In genomic region chr7:44489955-44490350, GRCh38 we compare ENCODE assay signal across 8 cellular contexts. TPM values are rescaled to one million over a fixed set of nuclear protein-coding genes. Genes with fewer than 3 reads are reported as not detected.
A peak's percentile ranks its signal among the peaks of the same experiment; 100 is the strongest.
DNase-seq lines count a peak whose midpoint lies in the region; ATAC-seq, FAIRE-seq and TF ChIP-seq lines count a peak whose summit lies in the region.

No MANE protein-coding gene starts in this region.

- no peaks in the 10 kb centered on the region for H3K9me1 ChIP-seq in endothelial cell of umbilical vein (replicated peaks; ENCODE audit: control insufficient read depth, extremely low read depth, insufficient read depth, low read length)

- peak overlapping the region; percentile 92 for H3K4me3 ChIP-seq in WI38 (ENCODE audit: low read depth, low read length)
- peak overlapping the region; percentile 65 to 94 (median 65) for H3K4me3 ChIP-seq in endothelial cell of umbilical vein (replicated peaks in 1 of 3; ENCODE audit: insufficient read depth in 1 of 3, low read depth in 1 of 3, low read length in 3 of 3)

- TF ChIP-seq POLR2A in endothelial cell of umbilical vein (IDR thresholded peaks at IDR 0.05; ENCODE audit: low read depth, low read length), result no peak

- H2AFZ ChIP-seq in endothelial cell of umbilical vein (ENCODE audit: low read depth, low read length), result peak overlapping the region; percentile 91

- CTCF ChIA-PET in endothelial cell of umbilical vein (lab: Charles Lee), result interaction anchor here (1.2 to 3.6 kb wide), 7 partner anchors 29 to 249 kb away, joined by 3 to 16 read pairs (median 4); no protein-coding TSS in a partner anchor

- peak overlapping the region; percentile 91 for H3K27ac ChIP-seq in endothelial cell of umbilical vein (ENCODE audit: insufficient read depth, low read depth, low read length)

- peak; percentile 73 for FAIRE-seq in endothelial cell of umbilical vein (lab: Jason Lieb, UNC)

- no peaks in the 10 kb centered on the region for H3K36me3 Mint-ChIP-seq in natural killer cell

- DNase-seq in DMS 273 (lab: John Stamatoyannopoulos, UW; ENCODE audit: unreplicated experiment) (peak; percentile 78), endothelial cell of umbilical vein (ENCODE audit: low read depth, low spot score) (no peak), natural killer cell (no peak), NCI-H345 (lab: John Stamatoyannopoulos, UW) (no peak), retina (no peak)

- peak overlapping the region; percentile 85 for H3K9ac ChIP-seq in endothelial cell of umbilical vein (replicated peaks; ENCODE audit: extremely low read depth, insufficient read depth, low read length)

- peak overlapping the region; percentile 85 to 88 for H3K27ac Mint-ChIP-seq in natural killer cell

- peak; percentile 19 for ATAC-seq in GM19463 (IDR thresholded peaks at IDR 0.05; ENCODE audit: unreplicated experiment)
- ATAC-seq in HG03571 (IDR thresholded peaks at IDR 0.05; ENCODE audit: unreplicated experiment), result peak; percentile 22
- peak; percentile 25 to 39 (median 25) for ATAC-seq in natural killer cell

- peak overlapping the region; percentile 92 for H3K4me3 Mint-ChIP-seq in natural killer cell

- no peaks in the 10 kb centered on the region for H3K9me3 Mint-ChIP-seq in natural killer cell

- dilution Hi-C loops in endothelial cell of umbilical vein (cut with MboI; ENCODE audit: extremely low pct_ligation_motif_present, low sequenced_read_pairs), result no loop called here

- POLR2A ChIA-PET in endothelial cell of umbilical vein (lab: Charles Lee), result no interaction called here

- H3K4me2 ChIP-seq in endothelial cell of umbilical vein (ENCODE audit: insufficient read depth, low read length), result peak overlapping the region; percentile 94

- peaks cover 40 to 44% of the 10 kb centered on the region in 2 donors for H3K4me1 Mint-ChIP-seq in natural killer cell

- H3K79me2 ChIP-seq in endothelial cell of umbilical vein (ENCODE audit: control insufficient read depth, insufficient read depth, low read length), result peaks cover 44% of the 10 kb centered on the region

- H3K27me3 ChIP-seq in endothelial cell of umbilical vein (ENCODE audit: control insufficient read depth in 2 of 2, insufficient read depth in 2 of 2, low read length in 2 of 2), result no peaks in the 10 kb centered on the region

- TF ChIP-seq CTCF in WI38 (IDR thresholded peaks at IDR 0.05; ENCODE audit: low read depth, low read length) (no peak), endothelial cell of umbilical vein (IDR thresholded peaks at IDR 0.05; ENCODE audit: extremely low read depth in 1 of 2, insufficient read depth in 1 of 2, low read depth in 1 of 2, low read length in 2 of 2) (no peak), natural killer cell (IDR thresholded peaks at IDR 0.05) (no peak)

- peaks cover 6% of the 10 kb centered on the region in 2 donors for H3K27me3 Mint-ChIP-seq in natural killer cell (ENCODE audit: low read depth in 2 of 2)

- no peaks in the 10 kb centered on the region for H4K20me1 ChIP-seq in endothelial cell of umbilical vein (replicated peaks; ENCODE audit: control insufficient read depth, extremely low read depth, insufficient read depth, low read length)

- TSS peak; percentile 75 for BruUV-seq in endothelial cell of umbilical vein (replicated peaks; lab: Mats Ljungman, UMichigan)

- H3K36me3 ChIP-seq in endothelial cell of umbilical vein (ENCODE audit: control insufficient read depth in 2 of 2, extremely low read depth in 1 of 2, insufficient read depth in 2 of 2, low read length in 2 of 2), result no peaks in the 10 kb centered on the region

- H3K4me1 ChIP-seq in endothelial cell of umbilical vein (ENCODE audit: control insufficient read depth, extremely low read depth, insufficient read depth, low read length), result peaks cover 44% of the 10 kb centered on the region

- intact Hi-C loops in endothelial cell of umbilical vein (cut with micrococcal nuclease), result loop anchor here (2.0 to 5.0 kb wide), 3 partner anchors 77 to 418 kb away; partner anchors contain the start of gene H2AZ2
- intact Hi-C loops in natural killer cell (cut with micrococcal nuclease), result loop anchor here (5.0 kb wide), 1 partner anchor 357 kb away; the partner anchor contains the start of gene H2AZ2

- no peaks in the 10 kb centered on the region for H3K9me3 ChIP-seq in endothelial cell of umbilical vein (replicated peaks; ENCODE audit: control insufficient read depth, insufficient read depth, low read length)

TF ChIP-seq in endothelial cell of umbilical vein, 7 proteins besides CTCF, POLR2A, EP300 and RAD21:
- TF ChIP-seq POLR2AphosphoS5 (IDR thresholded peaks at IDR 0.05; ENCODE audit: insufficient read depth, low read depth, low read length), result no peak
- TF ChIP-seq FOS (IDR thresholded peaks at IDR 0.05; ENCODE audit: borderline replicate concordance, insufficient read depth, low read length), result no peak
- TF ChIP-seq MAX (IDR thresholded peaks at IDR 0.05; ENCODE audit: insufficient read depth, insufficient read length), result no peak
- TF ChIP-seq GATA2 (IDR thresholded peaks at IDR 0.05; ENCODE audit: insufficient read depth, insufficient read length, low read depth, low read length), result no peak
- no peak for TF ChIP-seq EZH2 (IDR thresholded peaks at IDR 0.05; ENCODE audit: borderline replicate concordance, low read depth, low read length, severe bottlenecking)
- TF ChIP-seq MYC (IDR thresholded peaks at IDR 0.05; ENCODE audit: low read depth, low read length), result no peak
- TF ChIP-seq JUN (IDR thresholded peaks at IDR 0.05; ENCODE audit: borderline replicate concordance, insufficient read depth, insufficient read length, low read depth), result no peak

RNA-seq across cellular contexts. Expression of gene NUDCD3, which starts 0.5 kb away (rescaled TPM):
- total RNA-seq in endothelial cell of umbilical vein, result 117 and 137 TPM in 2 replicates
- 39.4 and 50.6 TPM in 2 replicates for polyA plus RNA-seq in endothelial cell of umbilical vein
- polyA plus RNA-seq in endothelial cell of umbilical vein (2011; cell fraction: cytosol; rRNA removed), result 48.7 and 53.4 TPM in 2 replicates
- polyA plus RNA-seq in endothelial cell of umbilical vein (2011; cell fraction: nucleus; rRNA removed), result 82.9 and 92.9 TPM in 2 replicates
- 69.6 and 73.3 TPM in 2 replicates for polyA plus RNA-seq in endothelial cell of umbilical vein (2012)
- polyA minus RNA-seq in endothelial cell of umbilical vein, result 120 TPM in 2 replicates
- polyA minus RNA-seq in endothelial cell of umbilical vein (2011; cell fraction: cytosol; rRNA and poly(A)+ RNA removed), result 13.2 TPM
- 42.1 and 42.9 TPM in 2 replicates for polyA minus RNA-seq in endothelial cell of umbilical vein (2011; cell fraction: nucleus; rRNA and poly(A)+ RNA removed)
- 10 to 100 TPM; 50.1 to 79.9 (median 68.7) TPM for total RNA-seq in natural killer cell

RNA-seq across cellular contexts. Expression of gene NPC1L1, which starts 51.2 kb away (rescaled TPM):
- total RNA-seq in endothelial cell of umbilical vein, result not detected in 2 replicates
- polyA plus RNA-seq in endothelial cell of umbilical vein, result not detected in 2 replicates
- polyA plus RNA-seq in endothelial cell of umbilical vein (2011; cell fraction: cytosol; rRNA removed), result not detected in 2 replicates
- polyA plus RNA-seq in endothelial cell of umbilical vein (2011; cell fraction: nucleus; rRNA removed), result not detected in 2 replicates
- not detected in 2 replicates for polyA plus RNA-seq in endothelial cell of umbilical vein (2012)
- polyA minus RNA-seq in endothelial cell of umbilical vein, result not detected in 2 replicates
- polyA minus RNA-seq in endothelial cell of umbilical vein (2011; cell fraction: cytosol; rRNA and poly(A)+ RNA removed), result not detected
- not detected in 2 replicates for polyA minus RNA-seq in endothelial cell of umbilical vein (2011; cell fraction: nucleus; rRNA and poly(A)+ RNA removed)
- total RNA-seq in natural killer cell, result under 1 TPM in 2 of 3 donors, not detected in 1; 0.10 to 0.16 TPM
